In the genomic region with DNA sequence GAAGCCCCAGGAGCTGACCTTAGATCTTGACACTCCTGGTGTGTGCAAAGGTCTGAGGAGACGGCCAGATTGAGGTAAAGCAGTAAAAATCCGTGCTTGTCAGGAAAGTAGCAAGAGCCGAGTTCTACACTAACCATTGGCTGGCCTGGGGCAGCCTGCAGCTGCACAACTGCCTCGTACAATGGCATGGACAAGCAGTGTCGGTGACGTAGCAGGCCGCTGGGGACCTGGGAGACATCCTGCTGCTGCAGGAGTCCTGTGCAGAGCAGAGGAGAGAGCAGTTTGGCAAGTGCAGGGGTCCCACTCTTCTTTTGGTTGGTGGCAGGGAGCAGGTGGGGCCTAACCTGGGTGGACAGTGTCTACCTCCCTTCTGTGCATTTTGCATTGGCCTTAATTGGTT, we compare ENCODE assay signal across 14 cellular contexts.
A peak's percentile ranks its signal among the peaks of the same experiment; 100 is the strongest.
DNase-seq lines count a peak whose midpoint lies in the region; ATAC-seq, FAIRE-seq and TF ChIP-seq lines count a peak whose summit lies in the region.
"Had no signal": no experiment of that assay in that cellular context is flagged by ENCODE, and none has a peak within 500 bp of the region (broad histone marks: within the 10 kb centered on the region; RNA-seq: fewer than 3 reads in every experiment).

No MANE protein-coding gene starts in this region.

- H3K79me2 ChIP-seq in endothelial cell of umbilical vein (ENCODE audit: control insufficient read depth, insufficient read depth, low read length): no peaks in the 10 kb centered on the region

- H3K4ac ChIP-seq in mesenchymal stem cell (ENCODE audit: low read depth in 1 of 2, low read length in 2 of 2): no peak overlapping the region

- no peak for FAIRE-seq in endothelial cell of umbilical vein (lab: Jason Lieb, UNC)
- FAIRE-seq: A204.1 had no signal

- peak overlapping the region in 1 of 2 experiments; percentile 75 for H3K14ac ChIP-seq in mesenchymal stem cell (ENCODE audit: low read length in 2 of 2)

- no peaks in the 10 kb centered on the region for H4K20me1 ChIP-seq in endothelial cell of umbilical vein (replicated peaks; ENCODE audit: control insufficient read depth, extremely low read depth, insufficient read depth, low read length)

- H3K36me3 ChIP-seq in right atrium auricular region (no peaks in the 10 kb centered on the region), endothelial cell of umbilical vein (ENCODE audit: control insufficient read depth in 2 of 2, extremely low read depth in 1 of 2, insufficient read depth in 2 of 2, low read length in 2 of 2) (no peaks in the 10 kb centered on the region), mesenchymal stem cell (ENCODE audit: control insufficient read depth in 1 of 2, insufficient read depth in 2 of 2, low read depth in 1 of 2, low read length in 2 of 2) (no peaks in the 10 kb centered on the region)

- H3K9me3 ChIP-seq in right atrium auricular region (peaks cover 0 to 19% of the 10 kb centered on the region in 2 donors), endothelial cell of umbilical vein (replicated peaks; ENCODE audit: control insufficient read depth, insufficient read depth, low read length) (no peaks in the 10 kb centered on the region), mesenchymal stem cell (ENCODE audit: control insufficient read depth, low read length) (peaks cover 18% of the 10 kb centered on the region)

- peak overlapping the region; percentile 7 for H2AK5ac ChIP-seq in mesenchymal stem cell (ENCODE audit: low read length, severe bottlenecking)

- 68% methylated on average over 7 of the region's 7 CpGs for WGBS in mesenchymal stem cell

- intact Hi-C loops in Right ventricle myocardium inferior (cut with DNase I): loop anchor here (5.0 kb wide), 3 partner anchors 74 to 274 kb away; no protein-coding TSS in a partner anchor
- intact Hi-C loops in endothelial cell of umbilical vein (cut with micrococcal nuclease): loop anchor here (1.0 to 5.0 kb wide), 2 partner anchors 11 to 1346 kb away; no protein-coding TSS in a partner anchor

- ATAC-seq in Right ventricle myocardium inferior: peak; percentile 8
- ATAC-seq in HG02571 (IDR thresholded peaks at IDR 0.05; ENCODE audit: unreplicated experiment): no peak
- no peak for ATAC-seq in HG02973 (IDR thresholded peaks at IDR 0.05; ENCODE audit: unreplicated experiment)

- H3K4me2 ChIP-seq in endothelial cell of umbilical vein (ENCODE audit: insufficient read depth, low read length) (peak overlapping the region; percentile 40), mesenchymal stem cell (ENCODE audit: low read length, poor library complexity, severe bottlenecking) (no peak overlapping the region)

- no peak overlapping the region for H3K4me3 ChIP-seq in right atrium auricular region
- H3K4me3 ChIP-seq in endothelial cell of umbilical vein (replicated peaks in 1 of 3; ENCODE audit: insufficient read depth in 1 of 3, low read depth in 1 of 3, low read length in 3 of 3): no peak overlapping the region
- H3K4me3 ChIP-seq in mesenchymal stem cell (ENCODE audit: insufficient read depth in 1 of 2, low read depth in 1 of 2, low read length in 2 of 2): peak overlapping the region in 1 of 2 experiments; percentile 10

- H2BK12ac ChIP-seq in mesenchymal stem cell (ENCODE audit: low read length in 2 of 2): peak overlapping the region in 1 of 2 experiments; percentile 31

- H3K79me1 ChIP-seq in mesenchymal stem cell (replicated peaks; ENCODE audit: low read length, poor library complexity, severe bottlenecking): no peaks in the 10 kb centered on the region

- no peak for TF ChIP-seq POLR2A in endothelial cell of umbilical vein (IDR thresholded peaks at IDR 0.05; ENCODE audit: low read depth, low read length)

- H2AFZ ChIP-seq in endothelial cell of umbilical vein (ENCODE audit: low read depth, low read length): no peak overlapping the region
- H2AFZ ChIP-seq in mesenchymal stem cell (ENCODE audit: low read depth, low read length): peak overlapping the region; percentile 46

- H3K27me3 ChIP-seq in right atrium auricular region (no peaks in the 10 kb centered on the region), endothelial cell of umbilical vein (ENCODE audit: control insufficient read depth in 2 of 2, insufficient read depth in 2 of 2, low read length in 2 of 2) (no peaks in the 10 kb centered on the region), mesenchymal stem cell (ENCODE audit: control insufficient read depth in 1 of 2, insufficient read depth in 1 of 2, low read length in 2 of 2) (peaks cover 0 to 3% of the 10 kb centered on the region in 2 experiments)

- peaks cover 0 to 47% of the 10 kb centered on the region in 2 donors for H3K4me1 ChIP-seq in right atrium auricular region
- peaks cover 22% of the 10 kb centered on the region for H3K4me1 ChIP-seq in endothelial cell of umbilical vein (ENCODE audit: control insufficient read depth, extremely low read depth, insufficient read depth, low read length)
- H3K4me1 ChIP-seq in mesenchymal stem cell (ENCODE audit: control insufficient read depth, insufficient read depth, low read depth, low read length): peaks cover 16% of the 10 kb centered on the region

- dilution Hi-C loops in endothelial cell of umbilical vein (cut with MboI; ENCODE audit: extremely low pct_ligation_motif_present, low sequenced_read_pairs): no loop called here

- DNase-seq in Right ventricle myocardium inferior (ENCODE audit: missing footprints) (no peak), right atrium auricular region (ENCODE audit: low spot score) (no peak), endothelial cell of umbilical vein (ENCODE audit: low read depth, low spot score) (no peak), mesenchymal stem cell (no peak), NCI-H1048 (lab: John Stamatoyannopoulos, UW) (no peak), NOMO-1 treated with dmso at 0.1 percent for 144 hours (lab: John Stamatoyannopoulos, UW; ENCODE audit: unreplicated experiment) (no peak)
- DNase-seq: HCEC 1CT, MV-4-11, NCI-H146, NCI-H2081 treated with DMSO at 0.1 percent for 48 hours, NCI-H524 had no signal

- H3K27ac ChIP-seq in right atrium auricular region (peak overlapping the region in 1 of 2 donors; percentile 19), endothelial cell of umbilical vein (ENCODE audit: insufficient read depth, low read depth, low read length) (no peak overlapping the region), mesenchymal stem cell (ENCODE audit: low read length, poor library complexity, severe bottlenecking) (no peak overlapping the region)

- no peak overlapping the region for H2BK120ac ChIP-seq in mesenchymal stem cell (ENCODE audit: low read depth, low read length)

- no peaks in the 10 kb centered on the region for H3K9me1 ChIP-seq in endothelial cell of umbilical vein (replicated peaks; ENCODE audit: control insufficient read depth, extremely low read depth, insufficient read depth, low read length)

- H4K8ac ChIP-seq in mesenchymal stem cell (ENCODE audit: low read length): no peak overlapping the region

- no peak overlapping the region for H2BK5ac ChIP-seq in mesenchymal stem cell (ENCODE audit: low read depth, low read length, poor library complexity, severe bottlenecking)

- no TSS peak for BruUV-seq in endothelial cell of umbilical vein (replicated peaks; lab: Mats Ljungman, UMichigan)

- CTCF ChIA-PET in endothelial cell of umbilical vein (lab: Charles Lee): interaction anchor here (1.2 to 1.9 kb wide), 3 partner anchors 9 to 77 kb away, joined by 3 to 12 read pairs (median 3); no protein-coding TSS in a partner anchor

- peak overlapping the region in 1 of 2 experiments; percentile 5 for H3K23ac ChIP-seq in mesenchymal stem cell (ENCODE audit: low read length in 2 of 2)

- H4K91ac ChIP-seq in mesenchymal stem cell (ENCODE audit: low read length): no peak overlapping the region

- no peak for TF ChIP-seq CTCF in right atrium auricular region (IDR thresholded peaks at IDR 0.05)
- no peak for TF ChIP-seq CTCF in endothelial cell of umbilical vein (IDR thresholded peaks at IDR 0.05; ENCODE audit: extremely low read depth in 1 of 2, insufficient read depth in 1 of 2, low read depth in 1 of 2, low read length in 2 of 2)

- H3K18ac ChIP-seq in mesenchymal stem cell (ENCODE audit: low read depth in 1 of 2, low read length in 2 of 2): peak overlapping the region in 1 of 2 experiments; percentile 91

- H2BK15ac ChIP-seq in mesenchymal stem cell (ENCODE audit: low read depth, poor library complexity, severe bottlenecking): peak overlapping the region; percentile 20

- H3K9ac ChIP-seq in endothelial cell of umbilical vein (replicated peaks; ENCODE audit: extremely low read depth, insufficient read depth, low read length) (no peak overlapping the region), mesenchymal stem cell (ENCODE audit: low read length) (peak overlapping the region; percentile 72)

- POLR2A ChIA-PET in endothelial cell of umbilical vein (lab: Charles Lee): no interaction called here

TF ChIP-seq in endothelial cell of umbilical vein, 7 proteins besides CTCF, POLR2A, EP300 and RAD21:
- TF ChIP-seq EZH2 (IDR thresholded peaks at IDR 0.05; ENCODE audit: borderline replicate concordance, low read depth, low read length, severe bottlenecking): no peak
- no peak for TF ChIP-seq MAX (IDR thresholded peaks at IDR 0.05; ENCODE audit: insufficient read depth, insufficient read length)
- no peak for TF ChIP-seq GATA2 (IDR thresholded peaks at IDR 0.05; ENCODE audit: insufficient read depth, insufficient read length, low read depth, low read length)
- no peak for TF ChIP-seq FOS (IDR thresholded peaks at IDR 0.05; ENCODE audit: borderline replicate concordance, insufficient read depth, low read length)
- no peak for TF ChIP-seq MYC (IDR thresholded peaks at IDR 0.05; ENCODE audit: low read depth, low read length)
- TF ChIP-seq POLR2AphosphoS5 (IDR thresholded peaks at IDR 0.05; ENCODE audit: insufficient read depth, low read depth, low read length): no peak
- TF ChIP-seq JUN (IDR thresholded peaks at IDR 0.05; ENCODE audit: borderline replicate concordance, insufficient read depth, insufficient read length, low read depth): no peak
